30 cellular contexts compared by ENCODE assay signal in genomic region chr3:43707266-43707665, GRCh38. TPM values are rescaled to one million over a fixed set of nuclear protein-coding genes. Genes with fewer than 3 reads are reported as not detected.
DNase-seq lines count a peak whose midpoint lies in the region; ATAC-seq, FAIRE-seq and TF ChIP-seq lines count a peak whose summit lies in the region.
"Had no signal": no experiment of that assay in that cellular context is flagged by ENCODE, and none has a peak within 500 bp of the region (broad histone marks: within the 10 kb centered on the region; RNA-seq: fewer than 3 reads in every experiment).

No MANE protein-coding gene starts in this region.

- ATAC-seq in pancreas (peak in 3 of 4 donors; percentile 45 to 77 (median 61)), HG02798 (IDR thresholded peaks at IDR 0.05; ENCODE audit: poor library complexity, unreplicated experiment) (no peak)
- ATAC-seq: stimulated activated naive B cell treated with anti-CD40 and anti-IgM and Interleukin-4, amounts not matched to agents 10 μg/mL and 1 μg/mL and 100 μg/mL, for 72 hours; WTC11 had no signal

- intact Hi-C loops in pancreas (cut with DNase I): no loop called here

- H3K9me3 ChIP-seq in esophagus (ENCODE audit: control insufficient read depth in 2 of 2, insufficient read depth in 1 of 2, low read depth in 1 of 2, low read length in 1 of 2) (no peaks in the 10 kb centered on the region), pancreas (no peaks in the 10 kb centered on the region)
- H3K9me3 ChIP-seq: BLaER1, Caco-2, HAP-1, thoracic aorta, vagina had no signal

- H3K27ac ChIP-seq in esophagus (ENCODE audit: low read depth in 2 of 2, low read length in 1 of 2): peak overlapping the region; percentile 24 to 45
- H3K27ac ChIP-seq in pancreas: peak overlapping the region in 1 of 4 donors; percentile 25
- H3K27ac ChIP-seq: BLaER1, thoracic aorta, vagina had no signal

- H3K4me1 ChIP-seq in esophagus (ENCODE audit: control insufficient read depth in 2 of 2, insufficient read depth in 2 of 2, low read length in 1 of 2) (peaks cover 3 to 4% of the 10 kb centered on the region in 2 donors), pancreas (peaks cover 0 to 15% (median 0%) of the 10 kb centered on the region in 3 donors)
- H3K4me1 ChIP-seq: Caco-2, HAP-1 had no signal

- FAIRE-seq in pancreas (lab: Jason Lieb, UNC) (no peak), frontal cortex (lab: Jason Lieb, UNC) (no peak)
- FAIRE-seq: GM12891, kidney, small intestine had no signal

- WGBS in esophagus, 2 donors: 51 to 59% methylated on average over 2 of the region's 2 CpGs
- WGBS in pancreas, 2 donors: 52 to 58% methylated on average over 2 of the region's 2 CpGs

- H3K27me3 ChIP-seq in esophagus (ENCODE audit: control insufficient read depth in 1 of 2, insufficient read depth in 2 of 2, low read length in 2 of 2) (no peaks in the 10 kb centered on the region), pancreas (no peaks in the 10 kb centered on the region)
- H3K27me3 ChIP-seq: BLaER1, vagina had no signal

- no peak for TF ChIP-seq CTCF in pancreas (IDR thresholded peaks at IDR 0.05)

- H3K4me3 ChIP-seq in esophagus (ENCODE audit: low read depth in 1 of 2, low read length in 2 of 2) (no peak overlapping the region), pancreas (no peak overlapping the region)
- H3K4me3 ChIP-seq: BLaER1, HAP-1, thoracic aorta, vagina had no signal

- H3K36me3 ChIP-seq in esophagus (ENCODE audit: control insufficient read depth in 2 of 2, insufficient read depth in 2 of 2, low read length in 1 of 2) (peaks cover 0 to 5% of the 10 kb centered on the region in 2 donors), pancreas (peaks cover 0 to 9% (median 8%) of the 10 kb centered on the region in 3 donors)

- peak; percentile 18 for DNase-seq in Daoy (ENCODE audit: low read depth)
- DNase-seq in astrocyte of the hippocampus (ENCODE audit: low read depth, low spot score): peak; percentile 58
- DNase-seq in pancreas: no peak
- DNase-seq in frontal cortex (ENCODE audit: low spot score in 2 of 2): no peak
- DNase-seq in stimulated activated CD4-positive, alpha-beta T cell treated with anti-CD3 and anti-CD28 coated beads, Interleukin-2, amount 100 ng/mL, for 24 hours: no peak
- no peak for DNase-seq in LoVo (ENCODE audit: low spot score)
- DNase-seq: activated CD4-positive, alpha-beta T cell treated with anti-CD3 and anti-CD28 coated beads, Interleukin-2, amount 50 U/mL, for 1 hour; activated CD8-positive, alpha-beta memory T cell treated with anti-CD3 and anti-CD28 coated beads, Interleukin-2, amount 10 ng/mL, durations not matched to agents 7 days and 5 days; activated naive CD4-positive, alpha-beta T cell treated with anti-CD3 and anti-CD28 coated beads, Interleukin-2, amount 50 U/mL, for 16 hours; activated T-cell treated with anti-CD3 and anti-CD28 coated beads, Interleukin-2, amount 50 U/mL, for 72 hours; Caco-2; DND-41; erythroblast; kidney; NCI-H1092 treated with DMSO at 0.1 percent for 48 hours; NCI-H2029 treated with DMSO at 0.1 percent for 48 hours; NCI-H2227 treated with DMSO at 0.1 percent for 48 hours; NCI-H774; nucleus accumbens; Right ventricle myocardium superior; small intestine; stimulated activated naive B cell treated with anti-CD40 and anti-IgM and Interleukin-4, amounts not matched to agents 10 μg/mL and 1 μg/mL and 100 μg/mL, for 72 hours had no signal

RNA-seq across cellular contexts. Expression of gene ABHD5, which starts 16.5 kb away (rescaled TPM):
- 28.4 and 33.4 TPM in 2 replicates for total RNA-seq in Daoy (2014; rRNA removed; shearing (Covaris generic))
- polyA plus RNA-seq in esophagus (10 to 100 TPM; 32.1 to 40.0 TPM), pancreas (10 to 100 TPM in 1 of 2 donors, 1 to 10 TPM in 1; 8.4 to 10.4 TPM)
- total RNA-seq in pancreas (10 to 100 TPM in 5 of 6 donors, 1 to 10 TPM in 1; 8.5 to 14.1 (median 11.6) TPM), frontal cortex (26.1 TPM)

Comparison
In these comparisons a context has a peak if more than half of its experiments do, and no peak if none do; other contexts are left out.
1. DNase-seq: peak in Daoy (single experiment) and astrocyte of the hippocampus (single experiment); none in pancreas (0 of 6), frontal cortex (0 of 2), stimulated activated CD4-positive, alpha-beta T cell treated with anti-CD3 and anti-CD28 coated beads, Interleukin-2, amount 100 ng/mL, for 24 hours (0 of 2) and LoVo (single experiment).